In genomic region chr2:219449609-219450008, GRCh38 we compare ENCODE assay signal across 1 cellular context.
TF ChIP-seq lines count a peak whose summit lies in the region.

No MANE protein-coding gene starts in this region.

TF ChIP-seq in H1, 55 proteins besides CTCF, POLR2A, EP300 and RAD21:
- TF ChIP-seq PHF8 (conservative IDR thresholded peaks at IDR 0.05; ENCODE audit: low read depth, low read length) (no peak), POLR2AphosphoS5 (IDR thresholded peaks at IDR 0.05; ENCODE audit: low read depth, low read length) (0 out of 2 replicates have a peak, but pooled peaks have one; percentile 10), MAFK (IDR thresholded peaks at IDR 0.05; ENCODE audit: low read depth, low read length) (no peak)
